ENCODE assay signal across 8 cellular contexts in the genomic region with DNA sequence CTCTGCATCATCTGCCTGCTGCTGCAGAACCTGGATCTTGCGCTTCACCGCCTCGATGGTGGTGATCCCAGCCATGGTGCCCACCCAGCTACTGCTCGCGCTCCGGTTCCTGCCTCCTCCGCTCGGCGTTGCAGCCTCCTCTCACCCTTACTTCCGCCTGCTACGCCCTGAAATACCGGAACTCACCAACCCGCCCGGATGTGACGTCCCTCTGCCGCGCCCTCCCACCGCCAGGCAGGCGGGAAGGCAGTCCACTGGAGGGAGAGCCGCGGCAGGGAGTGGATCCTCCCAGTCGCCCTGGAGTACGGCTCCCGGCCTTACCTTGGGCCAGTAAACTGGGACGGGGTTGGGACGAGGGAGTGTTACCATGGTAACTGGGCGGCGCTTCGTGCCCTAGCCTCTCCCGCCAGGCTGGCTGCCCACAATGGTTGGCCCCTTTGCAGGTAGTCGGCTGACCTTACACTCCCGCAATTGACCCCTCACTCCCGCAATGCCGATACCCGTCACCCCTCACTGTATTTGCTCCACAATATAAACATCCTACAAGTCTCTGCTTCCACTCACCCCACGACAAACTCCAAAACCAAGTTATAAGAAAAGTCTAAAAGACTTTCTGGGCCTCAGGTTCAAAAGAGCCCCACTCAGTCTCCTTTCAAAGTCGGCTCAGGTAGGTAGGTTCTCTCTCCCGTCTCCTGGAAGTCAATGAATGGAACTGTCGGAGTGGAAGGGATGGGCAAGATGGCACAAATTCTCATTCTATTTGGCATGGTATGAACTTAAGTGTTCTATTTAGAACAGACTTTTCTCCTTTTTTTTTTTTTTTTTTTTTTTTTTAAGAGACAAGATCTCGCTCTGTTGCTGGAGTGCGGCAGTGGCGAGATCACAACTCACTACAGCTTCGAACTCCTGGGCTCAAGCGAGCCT. TPM values are rescaled to one million over a fixed set of nuclear protein-coding genes. Genes with fewer than 3 reads are reported as not detected.
DNase-seq lines count a peak whose midpoint lies in the region; ATAC-seq, FAIRE-seq and TF ChIP-seq lines count a peak whose summit lies in the region.

No MANE protein-coding gene starts in this region.

- POLR2A ChIA-PET in AG04449 (lab: Yijun Ruan, JAX) = no interaction called here

- H3K9me3 ChIP-seq in small intestine (ENCODE audit: control insufficient read depth, low read depth) = no peaks in the 10 kb centered on the region

- ATAC-seq in GM18873 (IDR thresholded peaks at IDR 0.05; ENCODE audit: low FRiP score, unreplicated experiment) (peak; percentile 60), HG03135 (IDR thresholded peaks at IDR 0.05; ENCODE audit: unreplicated experiment) (peak; percentile 76)

- TF ChIP-seq CTCF in AG04449 (IDR thresholded peaks at IDR 0.05; ENCODE audit: insufficient read depth, low read length, missing control alignments) (no peak), WI38 (IDR thresholded peaks at IDR 0.05; ENCODE audit: low read depth, low read length) (no peak), bronchial epithelial cell (IDR thresholded peaks at IDR 0.05; ENCODE audit: insufficient read depth, low read length, severe bottlenecking) (no peak)

- H3K4me1 ChIP-seq in small intestine (ENCODE audit: control insufficient read depth in 2 of 2, insufficient read depth in 1 of 2, low read depth in 1 of 2, low read length in 1 of 2) = peaks cover 5 to 23% of the 10 kb centered on the region in 2 donors

- CTCF ChIA-PET in AG04449 (lab: Yijun Ruan, JAX) = interaction anchor here (0.9 kb wide), 1 partner anchor 16 kb away, joined by 4 read pairs; no protein-coding TSS in a partner anchor

- H3K36me3 ChIP-seq in bronchial epithelial cell (ENCODE audit: control insufficient read depth, insufficient read depth, low read length) (no peaks in the 10 kb centered on the region), small intestine (ENCODE audit: control insufficient read depth in 2 of 2, insufficient read depth in 2 of 2, low read length in 2 of 2) (no peaks in the 10 kb centered on the region)

- H3K4me3 ChIP-seq in AG04449 (ENCODE audit: low read depth, low read length) (peak overlapping the region; percentile 100), WI38 (ENCODE audit: low read depth, low read length) (peak overlapping the region; percentile 93), bronchial epithelial cell (ENCODE audit: low read depth, low read length) (peak overlapping the region; percentile 91), small intestine (ENCODE audit: low read depth in 1 of 2, low read length in 2 of 2) (peak overlapping the region; percentile 58 to 78)

- H3K27me3 ChIP-seq in bronchial epithelial cell (ENCODE audit: control insufficient read depth, insufficient read depth, low read length) (no peaks in the 10 kb centered on the region), small intestine (ENCODE audit: control insufficient read depth in 2 of 2, insufficient read depth in 2 of 2, low read length in 2 of 2) (no peaks in the 10 kb centered on the region)

- H3K27ac ChIP-seq in small intestine (ENCODE audit: low read depth in 1 of 2, low read length in 1 of 2) = peak overlapping the region; percentile 91 to 97

- DNase-seq in AG04449 (ENCODE audit: low read depth, low spot score) (peak; percentile 50), NCI-H2227 (lab: John Stamatoyannopoulos, UW; ENCODE audit: unreplicated experiment) (peak; percentile 99), bronchial epithelial cell (ENCODE audit: low read depth) (peak; percentile 91), iPS-NIHi11 (ENCODE audit: low spot score) (peak; percentile 98), small intestine (peak; percentile 98)

- WGBS in small intestine, 3 donors = 11 to 13% (median 12%) methylated on average over 40 to 44 of the region's 44 CpGs

- no peak for FAIRE-seq in bronchial epithelial cell (lab: Jason Lieb, UNC)
- FAIRE-seq in small intestine (lab: Jason Lieb, UNC) = no peak

RNA-seq across cellular contexts. Expression of gene TPM3, which starts 8.6 kb away (rescaled TPM):
- 279 and 321 TPM in 2 replicates for total RNA-seq in bronchial epithelial cell
- polyA plus RNA-seq in small intestine = 100 to 1,000 TPM; 244 to 335 (median 248) TPM

RNA-seq across cellular contexts. Expression of gene CFAP141, which starts 22.8 kb away (rescaled TPM):
- total RNA-seq in bronchial epithelial cell = not detected in 2 replicates
- polyA plus RNA-seq in small intestine = not detected

RNA-seq across cellular contexts. Expression of gene NUP210L, which starts 28.4 kb away (rescaled TPM):
- total RNA-seq in bronchial epithelial cell = under 0.01 and 0.13 TPM in 2 replicates
- polyA plus RNA-seq in small intestine = under 1 TPM in 1 of 3 donors, not detected in 2; 0.01 TPM

RNA-seq across cellular contexts. Expression of gene UBAP2L, which starts 37.4 kb away (rescaled TPM):
- 20.8 and 33.9 TPM in 2 replicates for total RNA-seq in bronchial epithelial cell
- polyA plus RNA-seq in small intestine = 10 to 100 TPM; 29.7 to 52.3 (median 30.0) TPM

Comparison
In these comparisons a context has a peak if more than half of its experiments do, and no peak if none do; other contexts are left out.
1. Peak in every context shown above with its lines: DNase-seq, ATAC-seq, H3K4me3 ChIP-seq and H3K27ac ChIP-seq.